12 cellular contexts compared by ENCODE assay signal in the genomic region with DNA sequence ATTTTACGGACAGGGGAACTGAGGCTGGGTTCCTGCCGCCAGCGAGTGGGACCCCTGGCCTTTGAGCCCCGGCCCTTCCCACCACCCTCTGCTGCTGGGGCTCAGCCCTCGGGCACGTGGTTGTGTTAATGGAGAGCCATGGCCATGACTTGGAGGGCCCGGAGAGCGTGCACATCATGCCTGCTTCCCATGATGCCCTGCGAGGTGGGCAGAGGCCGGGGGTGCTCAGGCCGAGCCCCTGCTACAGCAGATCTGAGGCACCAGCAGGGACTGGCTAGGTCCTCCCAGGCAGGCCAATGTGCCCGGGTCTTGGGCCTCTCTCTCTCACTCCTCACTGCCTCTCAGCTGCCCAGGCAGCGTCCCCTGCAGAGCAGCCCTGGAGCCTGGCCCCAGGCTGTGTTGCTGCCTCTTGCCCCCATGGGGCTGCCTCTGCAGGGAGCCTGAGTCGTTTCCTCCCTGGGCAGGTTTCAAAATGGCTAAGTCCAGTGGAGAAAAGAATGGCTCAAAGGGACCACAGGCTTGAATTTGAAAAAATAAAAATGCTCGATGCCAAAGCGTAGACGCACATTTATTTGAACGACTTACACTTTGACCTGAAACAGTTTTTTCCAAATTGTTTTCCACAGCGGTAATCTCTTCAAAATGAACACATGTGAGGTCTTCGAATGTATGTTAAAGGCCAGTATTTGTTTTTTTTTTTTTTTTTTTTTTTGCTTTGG.
DNase-seq lines count a peak whose midpoint lies in the region; ATAC-seq and TF ChIP-seq lines count a peak whose summit lies in the region.
"Had no signal": no experiment of that assay in that cellular context is flagged by ENCODE, and none has a peak within 500 bp of the region (broad histone marks: within the 10 kb centered on the region; RNA-seq: fewer than 3 reads in every experiment).

No MANE protein-coding gene starts in this region.

- no TSS peak for BruUV-seq in OCI-LY7 (replicated peaks; lab: Mats Ljungman, UMichigan)

- peak overlapping the region; percentile 74 for H3K4me2 ChIP-seq in OCI-LY7 (ENCODE audit: low read length)

- H3K4me3 ChIP-seq in OCI-LY7 (ENCODE audit: low read depth, low read length, poor library complexity, severe bottlenecking) (peak overlapping the region; percentile 4), dorsolateral prefrontal cortex (no peak overlapping the region)
- H3K4me3 ChIP-seq: colonic mucosa had no signal

- CTCF ChIA-PET in OCI-LY7 (lab: Charles Lee; ENCODE audit: unreplicated experiment), result no interaction called here

- DNase-seq in activated CD4-positive, alpha-beta T cell treated with anti-CD3 and anti-CD28 coated beads for 48 hours, result peak; percentile 11
- no peak for DNase-seq in activated CD4-positive, alpha-beta T cell treated with anti-CD3 and anti-CD28 coated beads, Interleukin-2, amount 50 U/mL, for 4 hours
- peak; percentile 51 for DNase-seq in OCI-LY7 (ENCODE audit: low spot score)
- DNase-seq in dorsolateral prefrontal cortex, result no peak
- no peak for DNase-seq in activated gamma-delta T cell (lab: John Stamatoyannopoulos, UW)
- no peak for DNase-seq in putamen (ENCODE audit: low spot score)
- DNase-seq: ACHN, colonic mucosa, NCI-H446 had no signal

- no peak for TF ChIP-seq CTCF in OCI-LY7 (conservative IDR thresholded peaks at IDR 0.05; ENCODE audit: low read length)
- TF ChIP-seq CTCF in dorsolateral prefrontal cortex (IDR thresholded peaks at IDR 0.05 in 54 of 56, conservative IDR thresholded peaks at IDR 0.05 in 2 of 56; ENCODE audit: low read depth in 1 of 56, partially characterized antibody in 56 of 56), result no peak

- H4K20me1 ChIP-seq in OCI-LY7 (ENCODE audit: insufficient read depth, low read length), result no peaks in the 10 kb centered on the region

- peak; percentile 36 for ATAC-seq in stimulated activated memory B cell treated with anti-CD40 and anti-IgM and Interleukin-4, amounts not matched to agents 10 μg/mL and 1 μg/mL and 100 μg/mL, for 72 hours
- no peak for ATAC-seq in HG02870 (IDR thresholded peaks at IDR 0.05; ENCODE audit: unreplicated experiment)
- ATAC-seq: sciatic nerve had no signal

- H3K79me2 ChIP-seq in OCI-LY7 (ENCODE audit: insufficient read depth, low read depth, low read length), result no peaks in the 10 kb centered on the region

- POLR2A ChIA-PET in OCI-LY7 (lab: Charles Lee), result interaction anchor here (0.5 to 1.2 kb wide), 8 partner anchors 12 to 1549 kb away, joined by 3 to 5 read pairs (median 4); a partner anchor contains a TSS

- peaks cover 2% of the 10 kb centered on the region for H3K9me3 Mint-ChIP-seq in stimulated activated memory B cell treated with anti-CD40 and anti-IgM and Interleukin-4, amounts not matched to agents 10 μg/mL and 1 μg/mL and 100 μg/mL, for 72 hours

- intact Hi-C loops in OCI-LY7 (cut with micrococcal nuclease; ENCODE audit: unreplicated experiment) (loop anchor here (1.0 kb wide), 1 partner anchor 22 kb away; no protein-coding TSS in a partner anchor), dorsolateral prefrontal cortex (cut with DNase I) (no loop called here)

- H3K9me3 ChIP-seq in OCI-LY7 (ENCODE audit: low read length), result no peaks in the 10 kb centered on the region
- H3K9me3 ChIP-seq: colonic mucosa had no signal

- no peaks in the 10 kb centered on the region for H3K9me2 ChIP-seq in OCI-LY7 (ENCODE audit: insufficient read depth, low read length)

- no peaks in the 10 kb centered on the region for H3K36me3 ChIP-seq in OCI-LY7 (ENCODE audit: insufficient read depth, low read length)
- H3K36me3 ChIP-seq: colonic mucosa had no signal

- no peak overlapping the region for H3K4me3 Mint-ChIP-seq in stimulated activated memory B cell treated with anti-CD40 and anti-IgM and Interleukin-4, amounts not matched to agents 10 μg/mL and 1 μg/mL and 100 μg/mL, for 72 hours

- no peaks in the 10 kb centered on the region for H3K36me3 Mint-ChIP-seq in stimulated activated memory B cell treated with anti-CD40 and anti-IgM and Interleukin-4, amounts not matched to agents 10 μg/mL and 1 μg/mL and 100 μg/mL, for 72 hours

- H3K4me1 ChIP-seq in OCI-LY7 (ENCODE audit: insufficient read depth, low read length, poor library complexity, severe bottlenecking), result peaks cover 27% of the 10 kb centered on the region
- H3K4me1 ChIP-seq: colonic mucosa had no signal

- H3K27me3 Mint-ChIP-seq in stimulated activated memory B cell treated with anti-CD40 and anti-IgM and Interleukin-4, amounts not matched to agents 10 μg/mL and 1 μg/mL and 100 μg/mL, for 72 hours, result no peaks in the 10 kb centered on the region

- H2AFZ ChIP-seq in OCI-LY7 (ENCODE audit: low read length), result peak overlapping the region; percentile 51

- H3K27ac Mint-ChIP-seq in stimulated activated memory B cell treated with anti-CD40 and anti-IgM and Interleukin-4, amounts not matched to agents 10 μg/mL and 1 μg/mL and 100 μg/mL, for 72 hours, result peak overlapping the region; percentile 8

- no peaks in the 10 kb centered on the region for H3K27me3 ChIP-seq in dorsolateral prefrontal cortex
- H3K27me3 ChIP-seq: colonic mucosa had no signal

- peaks cover 36% of the 10 kb centered on the region for H3K4me1 Mint-ChIP-seq in stimulated activated memory B cell treated with anti-CD40 and anti-IgM and Interleukin-4, amounts not matched to agents 10 μg/mL and 1 μg/mL and 100 μg/mL, for 72 hours

- H3K27ac ChIP-seq in OCI-LY7 (ENCODE audit: low read depth, low read length, poor library complexity, severe bottlenecking) (peak overlapping the region; percentile 84), dorsolateral prefrontal cortex (peak overlapping the region in 39 of 59 donors; percentile 1 to 75 (median 55))
- H3K27ac ChIP-seq: colonic mucosa had no signal

Comparison
In these comparisons a context has a peak if more than half of its experiments do, and no peak if none do; other contexts are left out.
1. DNase-seq: peak in activated CD4-positive, alpha-beta T cell treated with anti-CD3 and anti-CD28 coated beads for 48 hours (single experiment) and OCI-LY7 (single experiment); none in activated CD4-positive, alpha-beta T cell treated with anti-CD3 and anti-CD28 coated beads, Interleukin-2, amount 50 U/mL, for 4 hours (0 of 2), dorsolateral prefrontal cortex (0 of 10), activated gamma-delta T cell (single experiment) and putamen (single experiment).